Comparison of ENCODE assay signal across 8 cellular contexts in the genomic region with DNA sequence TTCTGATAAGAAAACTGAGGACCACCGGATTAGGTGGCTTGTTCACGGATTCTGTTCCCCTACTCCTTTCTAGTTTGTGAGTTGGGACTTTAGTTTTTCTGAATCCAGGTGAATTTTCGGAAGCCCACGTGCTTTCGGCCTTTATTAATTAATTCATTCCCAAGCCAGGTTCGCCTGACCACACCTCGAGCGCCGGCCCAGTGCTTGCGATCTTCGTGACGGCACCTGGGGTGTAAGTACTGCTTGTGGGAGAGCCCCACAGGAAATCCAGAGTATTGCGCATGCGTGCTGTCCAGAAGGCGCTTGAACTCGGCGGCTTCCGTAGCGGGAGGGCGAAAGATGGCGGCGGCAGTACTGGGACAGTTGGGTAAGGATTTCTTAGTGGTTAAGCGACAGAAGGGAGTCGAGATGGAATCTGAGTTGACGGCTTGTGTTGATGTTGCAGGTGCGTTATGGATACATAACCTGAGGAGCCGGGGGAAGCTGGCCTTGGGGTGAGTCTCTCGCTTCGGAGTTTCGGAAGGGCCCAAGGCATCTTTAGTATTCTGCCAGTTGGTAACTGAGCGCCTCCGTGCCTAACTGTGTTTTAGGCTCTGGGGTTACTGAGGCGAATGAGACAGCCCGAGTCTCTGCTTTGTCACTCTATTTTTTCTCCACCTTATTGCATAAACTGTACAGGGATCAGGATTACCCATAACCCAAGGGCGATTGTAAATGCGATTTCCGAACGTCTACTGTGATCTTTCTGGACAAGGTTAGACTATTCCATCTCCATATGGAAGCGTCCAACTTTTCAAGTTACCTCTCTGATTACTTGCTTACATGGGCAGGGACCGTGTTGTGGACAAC. TPM values are rescaled to one million over a fixed set of nuclear protein-coding genes. Genes with fewer than 3 reads are reported as not detected.
DNase-seq lines count a peak whose midpoint lies in the region; ATAC-seq and TF ChIP-seq lines count a peak whose summit lies in the region.

TSS of gene MRPL22 (plus strand) at position 302 of the 849 bp plus-strand sequence. CDS start at position 340, 38 bp downstream.

- H3K4me3 Mint-ChIP-seq in activated CD4-positive, alpha-beta memory T cell treated with anti-CD3 and anti-CD28 coated beads for 36 hours: peak within 1 kb of the TSS; percentile 96

- no peaks in the 10 kb centered on the region for H3K27me3 Mint-ChIP-seq in activated CD4-positive, alpha-beta memory T cell treated with anti-CD3 and anti-CD28 coated beads for 36 hours

- H3K36me3 ChIP-seq in duodenal mucosa (ENCODE audit: control insufficient read depth in 1 of 2, insufficient read depth in 2 of 2, low read length in 2 of 2) (no peaks in the 10 kb centered on the region), liver (ENCODE audit: control insufficient read depth in 4 of 4, insufficient read depth in 3 of 4, low read depth in 1 of 4, low read length in 3 of 4) (no peaks in the 10 kb centered on the region)

- intact Hi-C loops in activated CD4-positive, alpha-beta memory T cell treated with anti-CD3 and anti-CD28 coated beads for 36 hours (cut with micrococcal nuclease): loop anchor here (1.0 to 10.0 kb wide), 5 partner anchors 83 to 902 kb away; partner anchors contain the start of genes CNOT8, FAM114A2, LARP1 and MFAP3

- peak; percentile 40 for ATAC-seq in GM19397 (IDR thresholded peaks at IDR 0.05; ENCODE audit: unreplicated experiment)

- H3K36me3 Mint-ChIP-seq in activated CD4-positive, alpha-beta memory T cell treated with anti-CD3 and anti-CD28 coated beads for 36 hours: peaks cover 5% of the 10 kb centered on the region

- peak within 1 kb of the TSS; percentile 93 to 98 for H3K4me3 ChIP-seq in duodenal mucosa (ENCODE audit: low read depth in 1 of 2, low read length in 2 of 2)
- H3K4me3 ChIP-seq in liver (ENCODE audit: low read depth in 1 of 3, low read length in 3 of 3): peak within 1 kb of the TSS; percentile 78 to 99 (median 84)

- 1% methylated on average over 40 of the region's 40 CpGs for WGBS in liver

- peaks cover 35% of the 10 kb centered on the region for H3K4me1 Mint-ChIP-seq in activated CD4-positive, alpha-beta memory T cell treated with anti-CD3 and anti-CD28 coated beads for 36 hours (ENCODE audit: low read depth)

- H3K4me1 ChIP-seq in duodenal mucosa (ENCODE audit: control insufficient read depth in 1 of 2, insufficient read depth in 2 of 2, low read length in 2 of 2) (peaks cover 19 to 29% of the 10 kb centered on the region in 2 donors), liver (ENCODE audit: control insufficient read depth in 4 of 4, insufficient read depth in 4 of 4, low read length in 3 of 4) (peaks cover 2 to 37% (median 29%) of the 10 kb centered on the region in 4 donors)

- CTCF ChIA-PET in activated CD4-positive, alpha-beta memory T cell treated with anti-CD3 and anti-CD28 coated beads for 36 hours (lab: Charles Lee): interaction anchor here (1.0 kb wide), 1 partner anchor 291 kb away, joined by 5 read pairs; no protein-coding TSS in a partner anchor

- no peaks in the 10 kb centered on the region for H3K27me3 ChIP-seq in duodenal mucosa (ENCODE audit: control insufficient read depth in 1 of 2, insufficient read depth in 2 of 2, low read length in 2 of 2)
- no peaks in the 10 kb centered on the region for H3K27me3 ChIP-seq in liver (ENCODE audit: control insufficient read depth in 4 of 4, insufficient read depth in 4 of 4, low read length in 3 of 4)

- peak; percentile 98 for DNase-seq in CD1c-positive myeloid dendritic cell (ENCODE audit: extremely low spot score)
- peak; percentile 88 for DNase-seq in HK-2 (ENCODE audit: unreplicated experiment)
- peak; percentile 75 for DNase-seq in NCI-H82 treated with DMSO at 0.1 percent for 48 hours (lab: John Stamatoyannopoulos, UW; ENCODE audit: unreplicated experiment)
- peak; percentile 97 for DNase-seq in activated CD4-positive, alpha-beta memory T cell treated with anti-CD3 and anti-CD28 coated beads for 36 hours
- DNase-seq in stimulated activated CD4-positive, alpha-beta T cell treated with anti-CD3 and anti-CD28 coated beads, Interleukin-4, amount 100 ng/mL, for 1 hour: peak; percentile 93

- POLR2A ChIA-PET in activated CD4-positive, alpha-beta memory T cell treated with anti-CD3 and anti-CD28 coated beads for 36 hours (lab: Charles Lee): interaction anchor here (1.1 kb wide), 1 partner anchor 83 kb away, joined by 4 read pairs; the partner anchor contains the start of gene CNOT8

- TF ChIP-seq RAD21 in liver (IDR thresholded peaks at IDR 0.05): peak in 1 of 2 donors; percentile 17

- no peaks in the 10 kb centered on the region for H3K9me3 ChIP-seq in duodenal mucosa (ENCODE audit: control insufficient read depth in 1 of 2, low read length in 2 of 2)
- H3K9me3 ChIP-seq in liver (ENCODE audit: control insufficient read depth in 4 of 4, low read length in 3 of 4): no peaks in the 10 kb centered on the region

- H3K9me3 Mint-ChIP-seq in activated CD4-positive, alpha-beta memory T cell treated with anti-CD3 and anti-CD28 coated beads for 36 hours: no peaks in the 10 kb centered on the region

- H3K27ac Mint-ChIP-seq in activated CD4-positive, alpha-beta memory T cell treated with anti-CD3 and anti-CD28 coated beads for 36 hours: peak within 1 kb of the TSS; percentile 93

- H3K27ac ChIP-seq in duodenal mucosa (ENCODE audit: low read depth, low read length) (peak within 1 kb of the TSS; percentile 34), liver (ENCODE audit: low read depth in 1 of 2, low read length in 2 of 2) (peak within 1 kb of the TSS; percentile 61 to 69)

- TF ChIP-seq CTCF in liver (IDR thresholded peaks at IDR 0.05; ENCODE audit: low read depth, low read length, missing input control): peak; percentile 33

- H3K9ac ChIP-seq in duodenal mucosa (ENCODE audit: low read depth in 1 of 2, low read length in 2 of 2) (peak within 1 kb of the TSS; percentile 66 to 82), liver (ENCODE audit: low read depth in 1 of 2, low read length in 2 of 2) (peak within 1 kb of the TSS; percentile 78 to 99)

TF ChIP-seq in liver, 16 proteins besides CTCF, POLR2A, EP300 and RAD21 (continues in another document):
- TF ChIP-seq RXRA (IDR thresholded peaks at IDR 0.05) (peak in 1 of 2 donors; percentile 46), ATF3 (IDR thresholded peaks at IDR 0.05) (no peak), EGR1 (IDR thresholded peaks at IDR 0.05; ENCODE audit: low read depth in 2 of 2) (no peak), HNF4G (IDR thresholded peaks at IDR 0.05) (no peak), FOXA1 (IDR thresholded peaks at IDR 0.05) (no peak), SP1 (IDR thresholded peaks at IDR 0.05) (peak; percentile 54), NR2F2 (IDR thresholded peaks at IDR 0.05) (no peak), GABPA (IDR thresholded peaks at IDR 0.05 in 1 of 2, conservative IDR thresholded peaks at IDR 0.05 in 1 of 2) (peak in 1 of 2 donors; percentile 84), JUND (IDR thresholded peaks at IDR 0.05) (no peak), HNF4A (conservative IDR thresholded peaks at IDR 0.05) (peak in 1 of 2 donors; percentile 12), YY1 (IDR thresholded peaks at IDR 0.05) (peak; percentile 99), TAF1 (conservative IDR thresholded peaks at IDR 0.05) (peak; percentile 56)
- TF ChIP-seq, protein P1, sequence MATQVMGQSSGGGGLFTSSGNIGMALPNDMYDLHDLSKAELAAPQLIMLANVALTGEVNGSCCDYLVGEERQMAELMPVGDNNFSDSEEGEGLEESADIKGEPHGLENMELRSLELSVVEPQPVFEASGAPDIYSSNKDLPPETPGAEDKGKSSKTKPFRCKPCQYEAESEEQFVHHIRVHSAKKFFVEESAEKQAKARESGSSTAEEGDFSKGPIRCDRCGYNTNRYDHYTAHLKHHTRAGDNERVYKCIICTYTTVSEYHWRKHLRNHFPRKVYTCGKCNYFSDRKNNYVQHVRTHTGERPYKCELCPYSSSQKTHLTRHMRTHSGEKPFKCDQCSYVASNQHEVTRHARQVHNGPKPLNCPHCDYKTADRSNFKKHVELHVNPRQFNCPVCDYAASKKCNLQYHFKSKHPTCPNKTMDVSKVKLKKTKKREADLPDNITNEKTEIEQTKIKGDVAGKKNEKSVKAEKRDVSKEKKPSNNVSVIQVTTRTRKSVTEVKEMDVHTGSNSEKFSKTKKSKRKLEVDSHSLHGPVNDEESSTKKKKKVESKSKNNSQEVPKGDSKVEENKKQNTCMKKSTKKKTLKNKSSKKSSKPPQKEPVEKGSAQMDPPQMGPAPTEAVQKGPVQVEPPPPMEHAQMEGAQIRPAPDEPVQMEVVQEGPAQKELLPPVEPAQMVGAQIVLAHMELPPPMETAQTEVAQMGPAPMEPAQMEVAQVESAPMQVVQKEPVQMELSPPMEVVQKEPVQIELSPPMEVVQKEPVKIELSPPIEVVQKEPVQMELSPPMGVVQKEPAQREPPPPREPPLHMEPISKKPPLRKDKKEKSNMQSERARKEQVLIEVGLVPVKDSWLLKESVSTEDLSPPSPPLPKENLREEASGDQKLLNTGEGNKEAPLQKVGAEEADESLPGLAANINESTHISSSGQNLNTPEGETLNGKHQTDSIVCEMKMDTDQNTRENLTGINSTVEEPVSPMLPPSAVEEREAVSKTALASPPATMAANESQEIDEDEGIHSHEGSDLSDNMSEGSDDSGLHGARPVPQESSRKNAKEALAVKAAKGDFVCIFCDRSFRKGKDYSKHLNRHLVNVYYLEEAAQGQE (IDR thresholded peaks at IDR 0.05): peak; percentile 43
- TF ChIP-seq, protein P2, sequence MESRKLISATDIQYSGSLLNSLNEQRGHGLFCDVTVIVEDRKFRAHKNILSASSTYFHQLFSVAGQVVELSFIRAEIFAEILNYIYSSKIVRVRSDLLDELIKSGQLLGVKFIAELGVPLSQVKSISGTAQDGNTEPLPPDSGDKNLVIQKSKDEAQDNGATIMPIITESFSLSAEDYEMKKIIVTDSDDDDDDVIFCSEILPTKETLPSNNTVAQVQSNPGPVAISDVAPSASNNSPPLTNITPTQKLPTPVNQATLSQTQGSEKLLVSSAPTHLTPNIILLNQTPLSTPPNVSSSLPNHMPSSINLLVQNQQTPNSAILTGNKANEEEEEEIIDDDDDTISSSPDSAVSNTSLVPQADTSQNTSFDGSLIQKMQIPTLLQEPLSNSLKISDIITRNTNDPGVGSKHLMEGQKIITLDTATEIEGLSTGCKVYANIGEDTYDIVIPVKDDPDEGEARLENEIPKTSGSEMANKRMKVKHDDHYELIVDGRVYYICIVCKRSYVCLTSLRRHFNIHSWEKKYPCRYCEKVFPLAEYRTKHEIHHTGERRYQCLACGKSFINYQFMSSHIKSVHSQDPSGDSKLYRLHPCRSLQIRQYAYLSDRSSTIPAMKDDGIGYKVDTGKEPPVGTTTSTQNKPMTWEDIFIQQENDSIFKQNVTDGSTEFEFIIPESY (IDR thresholded peaks at IDR 0.05): peak; percentile 93

RNA-seq across cellular contexts. Expression of gene MRPL22, which starts in this region (rescaled TPM):
- total RNA-seq in activated CD4-positive, alpha-beta memory T cell treated with anti-CD3 and anti-CD28 coated beads for 36 hours: 10 to 100 TPM; 80.8 to 82.2 TPM
- total RNA-seq in liver: 10 to 100 TPM; 12.5 to 14.7 TPM
- 10 to 100 TPM; 27.1 to 57.3 TPM for polyA plus RNA-seq in liver

Comparison
In these comparisons a context has a peak if more than half of its experiments do, and no peak if none do; other contexts are left out.
1. Peak in every context shown above with its lines: DNase-seq, ATAC-seq, H3K4me3 ChIP-seq and H3K27ac ChIP-seq.
2. RNA of gene MRPL22 (total RNA-seq): 80.8 to 82.2 TPM in activated CD4-positive, alpha-beta memory T cell treated with anti-CD3 and anti-CD28 coated beads for 36 hours; 12.5 to 14.7 TPM in liver; every median in the first group is over 4 times any median in the second.